8 cellular contexts compared by ENCODE assay signal in the genomic region with DNA sequence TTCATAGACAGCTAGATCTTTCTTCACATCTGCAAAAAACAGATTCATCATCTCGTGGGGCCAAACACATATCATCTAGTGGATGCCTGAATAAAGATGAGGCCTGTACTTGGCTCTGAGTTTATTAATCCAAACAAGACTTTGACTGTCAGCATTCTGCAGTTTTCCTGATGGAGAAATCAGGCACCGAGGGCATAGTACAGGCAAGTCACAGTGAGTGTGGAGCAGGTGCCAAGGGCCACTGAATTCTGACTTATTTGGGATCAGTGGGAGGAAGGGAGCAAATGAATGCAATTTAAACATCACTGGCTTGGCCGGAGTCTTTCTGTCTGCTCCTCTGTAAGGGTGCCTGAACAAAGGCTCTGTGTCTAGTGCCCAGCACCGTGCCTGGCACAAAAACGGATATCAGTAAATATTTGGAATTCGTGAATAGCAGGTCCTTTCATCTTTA. TPM values are rescaled to one million over a fixed set of nuclear protein-coding genes. Genes with fewer than 3 reads are reported as not detected.
DNase-seq lines count a peak whose midpoint lies in the region; ATAC-seq and TF ChIP-seq lines count a peak whose summit lies in the region.

No MANE protein-coding gene starts in this region.

- H3K27me3 ChIP-seq in H7 (ENCODE audit: control insufficient read depth, insufficient read depth, low read length): no peaks in the 10 kb centered on the region
- H3K27me3 ChIP-seq in gastrocnemius medialis: no peaks in the 10 kb centered on the region

- TF ChIP-seq CTCF in WI38 (IDR thresholded peaks at IDR 0.05; ENCODE audit: low read depth, low read length): no peak
- TF ChIP-seq CTCF in gastrocnemius medialis (IDR thresholded peaks at IDR 0.05 in 4 of 5, conservative IDR thresholded peaks at IDR 0.05 in 1 of 5): no peak

- H3K4me3 ChIP-seq in H7 (ENCODE audit: insufficient read depth, low read depth, low read length) (peak overlapping the region; percentile 95), WI38 (ENCODE audit: low read depth, low read length) (peak overlapping the region; percentile 90), gastrocnemius medialis (peak overlapping the region; percentile 84 to 92 (median 88))

- peaks cover 25 to 39% of the 10 kb centered on the region in 2 donors for H3K4me1 ChIP-seq in gastrocnemius medialis

- peak overlapping the region; percentile 86 to 91 (median 90) for H3K27ac ChIP-seq in gastrocnemius medialis

- H3K36me3 ChIP-seq in H7 (replicated peaks; ENCODE audit: control insufficient read depth, insufficient read depth, low read length) (no peaks in the 10 kb centered on the region), gastrocnemius medialis (no peaks in the 10 kb centered on the region)

- ATAC-seq in gastrocnemius medialis (no peak), HG03565 (IDR thresholded peaks at IDR 0.05; ENCODE audit: unreplicated experiment) (no peak)

- TF ChIP-seq POLR2A in gastrocnemius medialis (IDR thresholded peaks at IDR 0.05): no peak

- DNase-seq in H7: no peak
- peak in 31 of 42 donors; percentile 10 to 69 (median 34) for DNase-seq in head of caudate nucleus
- DNase-seq in gastrocnemius medialis: no peak
- DNase-seq in SW480 (ENCODE audit: low spot score): no peak
- no peak for DNase-seq in glomerular visceral epithelial cell (ENCODE audit: extremely low spot score)
- no peak for DNase-seq in activated effector memory CD4-positive, alpha-beta T cell treated with anti-CD3 and anti-CD28 coated beads, Interleukin-2, amount 50 U/mL, for 16 hours

- H3K9me3 ChIP-seq in gastrocnemius medialis: no peaks in the 10 kb centered on the region

- in situ Hi-C loops in gastrocnemius medialis (cut with MboI; ENCODE audit: low sequenced_read_pairs in 4 of 4): loop anchor here in 3 of 4 donors (5.0 to 10.0 kb wide), 2 partner anchors 103 to 106 kb away; a partner anchor contains a TSS

- intact Hi-C loops in head of caudate nucleus (cut with DNase I) (no loop called here), gastrocnemius medialis (cut with DNase I; ENCODE audit: low total_unique reads) (loop anchor here (5.0 to 10.0 kb wide), 4 partner anchors 69 to 391 kb away; a partner anchor contains a TSS)

RNA-seq across cellular contexts. Expression of a gene that starts 1.0 kb away (rescaled TPM):
- 56.9 and 67.0 TPM in 2 replicates for total RNA-seq in H7 (2014; rRNA removed; shearing (Covaris generic))
- 10 to 100 TPM in 2 of 4 donors, 1 to 10 TPM in 2; 6.5 to 16.0 (median 9.1) TPM for total RNA-seq in gastrocnemius medialis

Comparison
In these comparisons a context has a peak if more than half of its experiments do, and no peak if none do; other contexts are left out.
1. DNase-seq: peak in head of caudate nucleus (31 of 42); none in H7 (single experiment), gastrocnemius medialis (0 of 2), SW480 (single experiment), glomerular visceral epithelial cell (single experiment) and activated effector memory CD4-positive, alpha-beta T cell treated with anti-CD3 and anti-CD28 coated beads, Interleukin-2, amount 50 U/mL, for 16 hours (single experiment).
2. Peak in every context shown above with its lines, with median percentiles within 50 percentile points of each other: H3K4me3 ChIP-seq.